Comparison of ENCODE assay signal across 24 cellular contexts in genomic region chr15:57785039-57785438, GRCh38.
A peak's percentile ranks its signal among the peaks of the same experiment; 100 is the strongest.
DNase-seq lines count a peak whose midpoint lies in the region; ATAC-seq and TF ChIP-seq lines count a peak whose summit lies in the region.
"Had no signal": no experiment of that assay in that cellular context is flagged by ENCODE, and none has a peak within 500 bp of the region (broad histone marks: within the 10 kb centered on the region; RNA-seq: fewer than 3 reads in every experiment).

No MANE protein-coding gene starts in this region.

- H3K4me1 ChIP-seq in mammary epithelial cell (ENCODE audit: insufficient read depth, low read length) (peaks cover 21% of the 10 kb centered on the region), BLaER1 (peaks cover 70% of the 10 kb centered on the region), esophagus muscularis mucosa (peaks cover 0 to 9% (median 4%) of the 10 kb centered on the region in 4 donors)

- peak overlapping the region; percentile 86 for H2AFZ ChIP-seq in mammary epithelial cell (ENCODE audit: low read depth, low read length)

- intact Hi-C loops in mammary epithelial cell (cut with micrococcal nuclease), result no loop called here
- intact Hi-C loops in MCF 10A (cut with micrococcal nuclease), result no loop called here
- intact Hi-C loops in left colon (cut with DNase I, micrococcal nuclease), result no loop called here
- intact Hi-C loops in esophagus muscularis mucosa (cut with DNase I), result no loop called here

- H4K20me1 ChIP-seq in mammary epithelial cell (ENCODE audit: insufficient read depth, low read length), result no peaks in the 10 kb centered on the region
- H4K20me1 ChIP-seq in BLaER1, result no peaks in the 10 kb centered on the region

- H3K27me3 ChIP-seq in mammary epithelial cell (ENCODE audit: insufficient read depth, low read length) (no peaks in the 10 kb centered on the region), BLaER1 (no peaks in the 10 kb centered on the region), esophagus muscularis mucosa (no peaks in the 10 kb centered on the region)

- H3K36me3 Mint-ChIP-seq in MCF 10A (ENCODE audit: insufficient read depth, unreplicated experiment), result no peaks in the 10 kb centered on the region
- H3K36me3 Mint-ChIP-seq: IgD-negative memory B cell had no signal

- H3K4me1 Mint-ChIP-seq in MCF 10A (ENCODE audit: insufficient read depth, unreplicated experiment), result peaks cover 6% of the 10 kb centered on the region
- H3K4me1 Mint-ChIP-seq: B cell, IgD-negative memory B cell had no signal

- H3K36me3 ChIP-seq in mammary epithelial cell (ENCODE audit: insufficient read depth, low read length) (no peaks in the 10 kb centered on the region), BLaER1 (no peaks in the 10 kb centered on the region), esophagus muscularis mucosa (no peaks in the 10 kb centered on the region)
- H3K36me3 ChIP-seq: SJSA1 had no signal

- CTCF ChIA-PET in mammary epithelial cell (lab: Charles Lee; ENCODE audit: low non-redundant PET), result no interaction called here
- CTCF ChIA-PET in MCF 10A (lab: Yijun Ruan, JAX), result interaction anchor here (0.6 kb wide), 2 partner anchors 188 to 268 kb away, joined by 3 read pairs; no protein-coding TSS in a partner anchor

- H3K27ac Mint-ChIP-seq in MCF 10A (ENCODE audit: low read depth, unreplicated experiment), result no peak overlapping the region
- H3K27ac Mint-ChIP-seq: B cell, IgD-negative memory B cell had no signal

- H3K9me3 ChIP-seq in mammary epithelial cell (replicated peaks; ENCODE audit: insufficient read depth, low read length) (no peaks in the 10 kb centered on the region), BLaER1 (no peaks in the 10 kb centered on the region), esophagus muscularis mucosa (no peaks in the 10 kb centered on the region)
- H3K9me3 ChIP-seq: SJSA1 had no signal

- POLR2A ChIA-PET in MCF 10A (lab: Yijun Ruan, JAX), result interaction anchor here (0.6 kb wide), 1 partner anchor 45 kb away, joined by 3 read pairs; no protein-coding TSS in a partner anchor

- H3K4me3 ChIP-seq in mammary epithelial cell (replicated peaks in 1 of 3; ENCODE audit: insufficient read depth in 1 of 3, low read depth in 2 of 3, low read length in 3 of 3), result no peak overlapping the region
- no peak overlapping the region for H3K4me3 ChIP-seq in BLaER1
- no peak overlapping the region for H3K4me3 ChIP-seq in LNCaP clone FGC (ENCODE audit: low read depth, low read length)
- no peak overlapping the region for H3K4me3 ChIP-seq in esophagus muscularis mucosa
- H3K4me3 ChIP-seq: SJSA1 had no signal

- BruUV-seq in mammary epithelial cell (replicated peaks; lab: Mats Ljungman, UMichigan) (no TSS peak), MCF 10A (replicated peaks; lab: Mats Ljungman, UMichigan) (no TSS peak)

- no peak for TF ChIP-seq EP300 in esophagus muscularis mucosa (IDR thresholded peaks at IDR 0.05)

- H3K4me2 ChIP-seq in mammary epithelial cell (ENCODE audit: insufficient read depth, low read depth, low read length), result no peak overlapping the region
- H3K4me2 ChIP-seq in BLaER1, result peak overlapping the region; percentile 79
- H3K4me2 ChIP-seq: KMS-11 had no signal

- peak; percentile 46 for ATAC-seq in left colon
- ATAC-seq in activated CD4-positive, CD25-positive, alpha-beta regulatory T cell treated with anti-CD3 and anti-CD28 coated beads, Interleukin-2, amount 50 U/mL, for 24 hours, result no peak
- ATAC-seq in HG02610 (IDR thresholded peaks at IDR 0.05; ENCODE audit: unreplicated experiment), result no peak

- in situ Hi-C loops in mammary epithelial cell (cut with MboI; ENCODE audit: low sequenced_read_pairs in 2 of 2), result no loop called here

- 87% methylated on average over 6 of the region's 9 CpGs for WGBS in mammary epithelial cell (ENCODE audit: low coverage, missing lambda C conversion rate)
- WGBS in esophagus muscularis mucosa, result 82% methylated on average over 9 of the region's 9 CpGs

- no peak overlapping the region for H3K9ac ChIP-seq in mammary epithelial cell (ENCODE audit: insufficient read depth, low read length)
- peak overlapping the region; percentile 43; the same call in 1 of the 2 replicates for H3K9ac ChIP-seq in BLaER1
- H3K9ac ChIP-seq: KMS-11 had no signal

- H3K27ac ChIP-seq in mammary epithelial cell (ENCODE audit: insufficient read depth, low read depth, low read length) (no peak overlapping the region), BLaER1 (peak overlapping the region; percentile 58), esophagus muscularis mucosa (replicated peaks in 1 of 4) (no peak overlapping the region)
- H3K27ac ChIP-seq: 22Rv1, HL-60, KMS-11, SJSA1 had no signal

- TF ChIP-seq CTCF in mammary epithelial cell (conservative IDR thresholded peaks at IDR 0.05 in 1 of 2, IDR thresholded peaks at IDR 0.05 in 1 of 2; ENCODE audit: extremely low read depth in 1 of 2, insufficient read depth in 1 of 2, low read depth in 1 of 2, low read length in 2 of 2) (no peak), MCF 10A (IDR thresholded peaks at IDR 0.05; ENCODE audit: unreplicated experiment) (no peak), LNCaP clone FGC (IDR thresholded peaks at IDR 0.05; ENCODE audit: control insufficient read depth, extremely low read depth, insufficient read depth) (no peak), esophagus muscularis mucosa (IDR thresholded peaks at IDR 0.05) (no peak)

- no peak for TF ChIP-seq POLR2A in esophagus muscularis mucosa (IDR thresholded peaks at IDR 0.05; ENCODE audit: low read depth)

- no peaks in the 10 kb centered on the region for H3K79me2 ChIP-seq in mammary epithelial cell (ENCODE audit: insufficient read depth, low read length)

- no peak overlapping the region for H3K4me3 Mint-ChIP-seq in MCF 10A (ENCODE audit: unreplicated experiment)
- H3K4me3 Mint-ChIP-seq: B cell, IgD-negative memory B cell had no signal

- dilution Hi-C loops in mammary epithelial cell (cut with HindIII; ENCODE audit: low sequenced_read_pairs), result no loop called here

- no peaks in the 10 kb centered on the region for H3K27me3 Mint-ChIP-seq in MCF 10A (ENCODE audit: insufficient read depth, unreplicated experiment)

- DNase-seq in mammary epithelial cell (no peak), MCF 10A (ENCODE audit: unreplicated experiment) (no peak), LNCaP clone FGC (ENCODE audit: low read depth) (peak; percentile 52), left colon (no peak), esophagus muscularis mucosa (ENCODE audit: extremely low spot score) (no peak)
- DNase-seq: Calu3, DMS79 treated with DMSO at 0.1 percent for 48 hours, GF-D8, H7, NCI-H1105, NCI-H1436 treated with DMSO at 0.1 percent for 48 hours, NCI-H187 treated with DMSO at 0.1 percent for 48 hours, NCI-H2171 treated with DMSO at 0.1 percent for 48 hours, NCI-H524, NCI-H748 treated with DMSO at 0.1 percent for 48 hours had no signal

- H3K9me3 Mint-ChIP-seq in MCF 10A (ENCODE audit: unreplicated experiment), result no peaks in the 10 kb centered on the region
- H3K9me3 Mint-ChIP-seq: IgD-negative memory B cell had no signal
